1 cellular context compared by ENCODE assay signal in the genomic region with DNA sequence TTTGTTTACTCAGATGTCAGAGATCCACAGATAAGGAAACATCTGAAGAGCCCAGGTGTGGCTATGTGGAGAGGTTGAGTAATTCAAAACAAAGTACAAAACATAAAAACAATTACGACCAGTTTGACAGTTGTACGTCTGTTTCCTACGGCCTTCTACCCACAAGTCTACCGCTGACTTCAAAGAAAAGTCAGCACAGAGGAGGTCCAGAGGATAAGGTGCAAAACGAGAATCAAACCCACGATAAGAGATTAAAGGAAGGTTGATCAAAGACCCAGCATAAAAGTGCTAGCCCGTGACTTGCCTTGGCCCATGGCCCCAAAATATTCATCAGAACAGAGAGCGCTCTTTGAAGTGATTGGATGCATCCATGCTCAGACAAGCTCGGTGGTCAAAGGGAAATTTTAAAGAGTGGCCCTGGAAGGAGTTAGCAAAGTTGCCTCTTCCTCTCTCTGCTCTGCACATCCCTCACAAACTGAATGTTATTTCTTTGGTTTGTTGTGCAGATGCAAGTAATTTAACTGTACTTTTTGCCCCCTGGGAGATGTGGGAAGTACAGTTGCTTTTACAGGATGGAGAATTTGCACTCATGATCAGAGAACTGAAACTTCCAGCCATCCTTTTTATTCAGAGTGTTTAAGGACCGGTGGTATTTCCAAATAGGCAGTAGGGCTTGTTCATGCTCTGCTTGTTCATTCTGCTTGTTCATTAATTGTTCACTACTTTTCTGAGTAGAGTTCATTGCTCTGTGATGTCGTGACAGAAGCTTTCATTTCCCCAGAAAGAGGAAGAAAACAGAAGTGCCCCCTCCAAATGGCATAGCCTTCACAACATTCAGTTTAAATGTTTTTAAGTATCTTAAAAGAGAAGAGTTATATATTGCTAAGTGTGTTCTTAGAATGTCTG.
TF ChIP-seq lines count a peak whose summit lies in the region.

No MANE protein-coding gene starts in this region.

TF ChIP-seq in GM12891, 5 proteins besides CTCF, POLR2A, EP300 and RAD21:
- TF ChIP-seq POLR2AphosphoS5 (IDR thresholded peaks at IDR 0.05; ENCODE audit: low read depth, low read length): no peak
- TF ChIP-seq SPI1 (IDR thresholded peaks at IDR 0.05; ENCODE audit: low read depth, low read length): no peak
- no peak for TF ChIP-seq TAF1 (IDR thresholded peaks at IDR 0.05; ENCODE audit: low read depth, low read length)
- TF ChIP-seq POU2F2 (IDR thresholded peaks at IDR 0.05; ENCODE audit: low read depth, low read length): no peak
- TF ChIP-seq PAX5 (IDR thresholded peaks at IDR 0.05; ENCODE audit: insufficient read depth, low read length, severe bottlenecking): no peak
TF ChIP-seq in GM12891: peak in this region for 0.
